ENCODE assay signal across 8 cellular contexts in the genomic region with DNA sequence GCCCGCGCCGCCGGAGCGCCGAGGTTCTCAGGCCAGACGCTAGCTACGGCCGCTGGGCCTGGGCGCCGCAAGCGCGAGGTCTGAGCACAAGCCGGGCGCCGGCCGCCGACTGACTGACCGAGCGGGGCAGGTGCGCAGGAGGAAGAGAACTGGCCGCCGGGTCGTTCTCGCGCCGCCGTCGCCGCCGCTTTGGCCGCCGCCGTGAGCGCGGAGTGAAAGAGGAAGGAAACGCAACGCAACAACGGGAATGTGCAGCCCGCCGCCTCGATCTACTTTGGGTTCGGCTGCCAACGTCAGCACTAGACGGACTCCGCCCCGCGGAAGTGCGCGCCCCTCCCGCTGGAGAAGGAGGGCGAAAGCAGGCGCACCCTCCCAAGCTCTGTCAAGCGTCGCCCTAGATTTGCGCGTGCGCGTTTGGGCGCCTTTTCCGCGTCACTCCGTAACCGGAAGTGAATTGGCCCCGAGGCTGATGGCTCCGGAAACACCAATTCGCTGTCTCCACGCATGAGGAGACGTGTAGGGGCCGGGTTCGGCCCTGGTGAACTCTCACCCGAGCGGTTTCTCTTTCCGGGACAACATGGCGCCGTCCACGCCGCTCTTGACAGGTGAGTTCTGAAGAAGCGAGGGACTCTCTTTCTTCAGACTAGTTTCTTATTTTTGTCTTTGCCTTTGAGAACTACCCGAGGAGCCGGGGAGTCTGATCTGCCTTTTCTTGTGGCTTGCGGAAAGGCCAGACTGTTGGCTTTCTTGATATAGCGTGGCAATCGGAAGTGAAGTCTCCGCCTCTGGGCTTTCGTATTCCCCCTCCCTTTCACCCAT. TPM values are rescaled to one million over a fixed set of nuclear protein-coding genes. Genes with fewer than 3 reads are reported as not detected.
A peak's percentile ranks its signal among the peaks of the same experiment; 100 is the strongest.
DNase-seq lines count a peak whose midpoint lies in the region; ATAC-seq and TF ChIP-seq lines count a peak whose summit lies in the region.

EIF2A (plus strand) TSS at position 562 of the 819 bp plus-strand sequence; CDS start at position 578, 16 bp downstream.
SERP1 (minus strand) TSS at position 271 of the 819 bp plus-strand sequence. CDS start 361 bp downstream, outside the sequence.

- H3K4me3 Mint-ChIP-seq in CD8-positive, alpha-beta memory T cell = peak within 1 kb of the TSS; percentile 92 to 100 (median 97)

- peak within 1 kb of the TSS; percentile 88 for H3K27ac ChIP-seq in CD8-positive, alpha-beta memory T cell (ENCODE audit: low read depth, low read length)
- H3K27ac ChIP-seq in lower lobe of right lung = peak within 1 kb of the TSS; percentile 100

- H3K9me3 Mint-ChIP-seq in CD8-positive, alpha-beta memory T cell = no peaks in the 10 kb centered on the region

- POLR2A ChIA-PET in CD8-positive, alpha-beta memory T cell (lab: Charles Lee) = interaction anchor here (0.7 to 3.8 kb wide), 9 partner anchors 9 to 216 kb away, joined by 3 to 65 read pairs (median 5); partner anchors contain the start of genes ERICH6, SELENOT, SIAH2 and TSC22D2

- peak; percentile 99 to 100 (median 99) for DNase-seq in CD8-positive, alpha-beta memory T cell
- DNase-seq in HS-5 (ENCODE audit: low read depth) (peak; percentile 98), lower lobe of right lung (peak; percentile 99)
- peak; percentile 98 for DNase-seq in NK-92 treated with Interleukin-12 subunit alpha and Interleukin-12 subunit beta, amount 100 ng/mL, for 24 hours (lab: John Stamatoyannopoulos, UW)
- DNase-seq in activated CD8-positive, alpha-beta memory T cell treated with anti-CD3 and anti-CD28 coated beads for 24 hours = peak; percentile 99
- DNase-seq in effector CD4-positive, alpha-beta T cell = peak; percentile 99
- peak; percentile 98 to 99 (median 99) for DNase-seq in stimulated activated CD4-positive, alpha-beta T cell treated with anti-CD3 and anti-CD28 coated beads, TNF-alpha, amount 100 ng/mL, for 24 hours (ENCODE audit: low read depth in 3 of 3)

- peak within 1 kb of the TSS; percentile 89 for H3K4me3 ChIP-seq in CD8-positive, alpha-beta memory T cell (ENCODE audit: low read length)
- H3K4me3 ChIP-seq in lower lobe of right lung = peak within 1 kb of the TSS; percentile 84

- H3K27ac Mint-ChIP-seq in CD8-positive, alpha-beta memory T cell = peak within 1 kb of the TSS; percentile 98 to 100 (median 99)

- H3K4me1 ChIP-seq in CD8-positive, alpha-beta memory T cell (ENCODE audit: insufficient read depth, low read length) = peaks cover 41% of the 10 kb centered on the region
- peaks cover 50% of the 10 kb centered on the region for H3K4me1 ChIP-seq in lower lobe of right lung

- no peaks in the 10 kb centered on the region for H3K9me3 ChIP-seq in CD8-positive, alpha-beta memory T cell (ENCODE audit: low read length)
- H3K9me3 ChIP-seq in lower lobe of right lung = no peaks in the 10 kb centered on the region

- CTCF ChIA-PET in CD8-positive, alpha-beta memory T cell (lab: Charles Lee) = interaction anchor here (1.0 to 1.2 kb wide), 3 partner anchors 9 to 216 kb away, joined by 3 to 8 read pairs (median 4); partner anchors contain the start of gene SIAH2

- peaks cover 61 to 82% (median 80%) of the 10 kb centered on the region in 3 donors for H3K4me1 Mint-ChIP-seq in CD8-positive, alpha-beta memory T cell

- H3K36me3 Mint-ChIP-seq in CD8-positive, alpha-beta memory T cell = peaks cover 0 to 54% (median 11%) of the 10 kb centered on the region in 3 donors

- no peaks in the 10 kb centered on the region for H3K27me3 ChIP-seq in CD8-positive, alpha-beta memory T cell (ENCODE audit: insufficient read depth, low read length, poor library complexity, severe bottlenecking)
- no peaks in the 10 kb centered on the region for H3K27me3 ChIP-seq in lower lobe of right lung (ENCODE audit: low read depth)

- H3K36me3 ChIP-seq in CD8-positive, alpha-beta memory T cell (ENCODE audit: insufficient read depth, low read length) = peaks cover 9% of the 10 kb centered on the region
- peaks cover 27% of the 10 kb centered on the region for H3K36me3 ChIP-seq in lower lobe of right lung

- intact Hi-C loops in lower lobe of right lung (cut with DNase I) = no loop called here

- no peaks in the 10 kb centered on the region for H3K27me3 Mint-ChIP-seq in CD8-positive, alpha-beta memory T cell

- ATAC-seq in GM19468 (IDR thresholded peaks at IDR 0.05; ENCODE audit: extremely low read depth, unreplicated experiment) (peak; percentile 90), lower lobe of right lung (peak; percentile 97 to 98)

- TF ChIP-seq CTCF in lower lobe of right lung (IDR thresholded peaks at IDR 0.05) = no peak

RNA-seq across cellular contexts. Expression of gene EIF2A, which starts in this region (rescaled TPM):
- 100 to 1,000 TPM; 128 to 131 TPM for total RNA-seq in CD8-positive, alpha-beta memory T cell
- 41.5 TPM for polyA plus RNA-seq in CD8-positive, alpha-beta memory T cell
- total RNA-seq in lower lobe of right lung = 91.9 TPM

RNA-seq across cellular contexts. Expression of gene SERP1, which starts in this region (rescaled TPM):
- 100 to 1,000 TPM; 127 to 135 TPM for total RNA-seq in CD8-positive, alpha-beta memory T cell
- 156 TPM for polyA plus RNA-seq in CD8-positive, alpha-beta memory T cell
- total RNA-seq in lower lobe of right lung = 150 TPM

Comparison
In these comparisons a context has a peak if more than half of its experiments do, and no peak if none do; other contexts are left out.
1. Peak in every context shown above with its lines: DNase-seq, ATAC-seq, H3K4me3 ChIP-seq and H3K27ac ChIP-seq.